Comparison of ENCODE assay signal across 10 cellular contexts in genomic region chr6:137872071-137872470, GRCh38. TPM values are rescaled to one million over a fixed set of nuclear protein-coding genes. Genes with fewer than 3 reads are reported as not detected.
A peak's percentile ranks its signal among the peaks of the same experiment; 100 is the strongest.
DNase-seq lines count a peak whose midpoint lies in the region; ATAC-seq and TF ChIP-seq lines count a peak whose summit lies in the region.
"Had no signal": no experiment of that assay in that cellular context is flagged by ENCODE, and none has a peak within 500 bp of the region (broad histone marks: within the 10 kb centered on the region; RNA-seq: fewer than 3 reads in every experiment).

No MANE protein-coding gene starts in this region.

- CTCF ChIA-PET in SK-N-SH (lab: Yijun Ruan, JAX) = interaction anchor here (0.9 kb wide), 1 partner anchor 164 kb away, joined by 4 read pairs; no protein-coding TSS in a partner anchor

- H3K4me1 ChIP-seq in BLaER1 treated with 17β-estradiol and CSF1 and Interleukin-3, amounts not matched to agents 10 nM and 100 nM = peaks cover 49 to 88% (median 81%) of the 10 kb centered on the region in 10 experiments
- H3K4me1 ChIP-seq in SK-N-SH (ENCODE audit: control insufficient read depth in 1 of 2, insufficient read depth in 2 of 2, low read depth in 1 of 2, low read length in 1 of 2) = peaks cover 0 to 3% of the 10 kb centered on the region in 2 experiments; a peak in 1 of 4 replicates

- H3K9me3 Mint-ChIP-seq in central memory CD8-positive, alpha-beta T cell = no peaks in the 10 kb centered on the region
- H3K9me3 Mint-ChIP-seq in natural killer cell = no peaks in the 10 kb centered on the region

- H3K36me3 Mint-ChIP-seq in central memory CD8-positive, alpha-beta T cell (ENCODE audit: insufficient read depth) = peaks cover 100% of the 10 kb centered on the region
- H3K36me3 Mint-ChIP-seq in natural killer cell = peaks cover 48% of the 10 kb centered on the region

- no peak for TF ChIP-seq RAD21 in SK-N-SH (IDR thresholded peaks at IDR 0.05; ENCODE audit: low read length)

- H3K36me3 ChIP-seq in BLaER1 treated with 17β-estradiol and CSF1 and Interleukin-3, amounts not matched to agents 10 nM and 100 nM = peaks cover 39 to 81% (median 57%) of the 10 kb centered on the region in 11 experiments
- H3K36me3 ChIP-seq in SK-N-SH (replicated peaks in 1 of 2; ENCODE audit: control insufficient read depth in 1 of 2, insufficient read depth in 2 of 2, low read length in 1 of 2) = no peaks in the 10 kb centered on the region

- TF ChIP-seq CTCF in natural killer cell (IDR thresholded peaks at IDR 0.05) (no peak), SK-N-SH (IDR thresholded peaks at IDR 0.05) (no peak)

- H2AFZ ChIP-seq in SK-N-SH (ENCODE audit: low read depth) = no peak overlapping the region

- H3K79me2 ChIP-seq in SK-N-SH (ENCODE audit: insufficient read depth) = no peaks in the 10 kb centered on the region

- H3K4me1 Mint-ChIP-seq in central memory CD8-positive, alpha-beta T cell = peaks cover 72% of the 10 kb centered on the region
- H3K4me1 Mint-ChIP-seq in natural killer cell = peaks cover 61 to 68% of the 10 kb centered on the region in 2 donors

- H3F3A ChIP-seq in SK-N-SH (replicated peaks; ENCODE audit: insufficient read depth) = peaks cover 9% of the 10 kb centered on the region

- H3K9ac ChIP-seq in BLaER1 treated with 17β-estradiol and CSF1 and Interleukin-3, amounts not matched to agents 10 nM and 100 nM = peak overlapping the region; percentile 92 to 97 (median 95)
- no peak overlapping the region for H3K9ac ChIP-seq in SK-N-SH

- ATAC-seq in central memory CD8-positive, alpha-beta T cell (replicated peaks; ENCODE audit: extremely low read depth, poor library complexity, severe bottlenecking) = no peak
- no peak for ATAC-seq in natural killer cell

- intact Hi-C loops in natural killer cell (cut with micrococcal nuclease) = loop anchor here (5.0 kb wide), 1 partner anchor 55 kb away; no protein-coding TSS in a partner anchor

- peak overlapping the region; percentile 87 to 97 (median 92) for H3K4me2 ChIP-seq in BLaER1 treated with 17β-estradiol and CSF1 and Interleukin-3, amounts not matched to agents 10 nM and 100 nM
- no peak overlapping the region for H3K4me2 ChIP-seq in SK-N-SH

- POLR2A ChIA-PET in SK-N-SH (lab: Yijun Ruan, JAX) = no interaction called here

- peak; percentile 42 for DNase-seq in HT1080 (ENCODE audit: low read depth)
- no peak for DNase-seq in central memory CD8-positive, alpha-beta T cell (ENCODE audit: low spot score in 2 of 2)
- DNase-seq in natural killer cell = no peak
- no peak for DNase-seq in COLO829 (ENCODE audit: low spot score)
- no peak for DNase-seq in MV-4-11 (lab: John Stamatoyannopoulos, UW)
- DNase-seq in SK-N-SH = no peak
- no peak for DNase-seq in HT-29 (ENCODE audit: low spot score)
- DNase-seq: activated CD8-positive, alpha-beta memory T cell treated with anti-CD3 and anti-CD28 coated beads for 24 hours; GF-D8 had no signal

- no peak for TF ChIP-seq EP300 in SK-N-SH (IDR thresholded peaks at IDR 0.05; ENCODE audit: borderline replicate concordance in 1 of 2, low read depth in 1 of 2, low read length in 1 of 2)

- H3K9me2 ChIP-seq in SK-N-SH = no peaks in the 10 kb centered on the region

- peak overlapping the region; percentile 99 for H3K27ac Mint-ChIP-seq in central memory CD8-positive, alpha-beta T cell (ENCODE audit: low read depth)
- peak overlapping the region; percentile 96 to 98 for H3K27ac Mint-ChIP-seq in natural killer cell

- H3K27ac ChIP-seq in BLaER1 treated with 17β-estradiol and CSF1 and Interleukin-3, amounts not matched to agents 10 nM and 100 nM = peak overlapping the region; percentile 77 to 98 (median 94)
- no peak overlapping the region for H3K27ac ChIP-seq in SK-N-SH (ENCODE audit: low read depth in 2 of 2, low read length in 1 of 2)

- H3K4me3 Mint-ChIP-seq in central memory CD8-positive, alpha-beta T cell = peak overlapping the region; percentile 86
- peak overlapping the region; percentile 98 for H3K4me3 Mint-ChIP-seq in natural killer cell

- peaks cover 0 to 43% (median 8%) of the 10 kb centered on the region in 11 experiments; a peak in 7 of 22 replicates for H4K20me1 ChIP-seq in BLaER1 treated with 17β-estradiol and CSF1 and Interleukin-3, amounts not matched to agents 10 nM and 100 nM
- no peaks in the 10 kb centered on the region for H4K20me1 ChIP-seq in SK-N-SH (ENCODE audit: insufficient read depth)

- H3K4me3 ChIP-seq in BLaER1 treated with 17β-estradiol and CSF1 and Interleukin-3, amounts not matched to agents 10 nM and 100 nM = peak overlapping the region; percentile 87 to 96 (median 94)
- no peak overlapping the region for H3K4me3 ChIP-seq in SK-N-SH (ENCODE audit: low read depth in 2 of 2, low read length in 1 of 2)

- no peaks in the 10 kb centered on the region for H3K9me3 ChIP-seq in BLaER1 treated with 17β-estradiol and CSF1 and Interleukin-3, amounts not matched to agents 10 nM and 100 nM (replicated peaks in 1 of 11)
- H3K9me3 ChIP-seq in SK-N-SH = no peaks in the 10 kb centered on the region

- H3K27me3 Mint-ChIP-seq in central memory CD8-positive, alpha-beta T cell = no peaks in the 10 kb centered on the region
- no peaks in the 10 kb centered on the region for H3K27me3 Mint-ChIP-seq in natural killer cell (ENCODE audit: low read depth in 2 of 2)

- no peaks in the 10 kb centered on the region for H3K27me3 ChIP-seq in BLaER1 treated with 17β-estradiol and CSF1 and Interleukin-3, amounts not matched to agents 10 nM and 100 nM
- H3K27me3 ChIP-seq in SK-N-SH (ENCODE audit: insufficient read depth) = no peaks in the 10 kb centered on the region; the same call in 1 of the 2 replicates

TF ChIP-seq in SK-N-SH, 30 proteins besides CTCF, POLR2A, EP300 and RAD21 (continues in another document):
- TF ChIP-seq, protein P1, sequence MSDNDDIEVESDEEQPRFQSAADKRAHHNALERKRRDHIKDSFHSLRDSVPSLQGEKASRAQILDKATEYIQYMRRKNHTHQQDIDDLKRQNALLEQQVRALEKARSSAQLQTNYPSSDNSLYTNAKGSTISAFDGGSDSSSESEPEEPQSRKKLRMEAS (IDR thresholded peaks at IDR 0.05; ENCODE audit: low read depth) = no peak
- TF ChIP-seq SIN3A (IDR thresholded peaks at IDR 0.05; ENCODE audit: borderline replicate concordance, low read depth, low read length) (no peak), NFIC (IDR thresholded peaks at IDR 0.05; ENCODE audit: borderline replicate concordance) (no peak), REST (IDR thresholded peaks at IDR 0.05; ENCODE audit: low read depth, low read length) (no peak), JUND (IDR thresholded peaks at IDR 0.05) (no peak), USF1 (IDR thresholded peaks at IDR 0.05; ENCODE audit: borderline replicate concordance, low read depth) (no peak), ELF1 (IDR thresholded peaks at IDR 0.05) (no peak), ZBTB33 (IDR thresholded peaks at IDR 0.05; ENCODE audit: borderline replicate concordance, low read depth) (no peak)

RNA-seq across cellular contexts. Expression of gene TNFAIP3, which starts 5.0 kb away (rescaled TPM):
- 2.0 and 2.2 TPM in 2 replicates for total RNA-seq in HT1080 (2014; rRNA removed; shearing (Covaris generic))
- polyA plus RNA-seq in HT1080 (2015; cell fraction: cytosol; rRNA removed) = 3.7 and 4.3 TPM in 2 replicates
- polyA plus RNA-seq in HT1080 (2015; cell fraction: nucleus; rRNA removed) = 21.2 and 21.3 TPM in 2 replicates
- 1,000 to 10,000 TPM; 1,163 to 1,298 (median 1,241) TPM for total RNA-seq in natural killer cell
- 1.0 and 1.1 TPM in 2 replicates for polyA plus RNA-seq in SK-N-SH (2012; rRNA removed)
- polyA plus RNA-seq in SK-N-SH (2012; cell fraction: cytosol; rRNA removed) = 0.42 and 0.45 TPM in 2 replicates
- polyA plus RNA-seq in SK-N-SH (2012; cell fraction: nucleus; rRNA removed) = 2.4 and 3.2 TPM in 2 replicates
- total RNA-seq in HT-29 (2014; rRNA removed; shearing (Covaris generic)) = 1.2 and 1.7 TPM in 2 replicates

Comparison
In these comparisons a context has a peak if more than half of its experiments do, and no peak if none do; other contexts are left out.
1. H3K27ac ChIP-seq: peak in BLaER1 treated with 17β-estradiol and CSF1 and Interleukin-3, amounts not matched to agents 10 nM and 100 nM (11 of 11); none in SK-N-SH (0 of 2).
2. H3K4me3 ChIP-seq: peak in BLaER1 treated with 17β-estradiol and CSF1 and Interleukin-3, amounts not matched to agents 10 nM and 100 nM (10 of 10); none in SK-N-SH (0 of 2).
3. RNA of gene TNFAIP3, which starts 5.0 kb away (total RNA-seq): 1,163 to 1,298 TPM in natural killer cell; 2.0 to 2.2 TPM in HT1080 and 1.2 to 1.7 TPM in HT-29; every median in the first group is over 100 times any median in the second.